1 cellular context compared by ENCODE assay signal in the genomic region with DNA sequence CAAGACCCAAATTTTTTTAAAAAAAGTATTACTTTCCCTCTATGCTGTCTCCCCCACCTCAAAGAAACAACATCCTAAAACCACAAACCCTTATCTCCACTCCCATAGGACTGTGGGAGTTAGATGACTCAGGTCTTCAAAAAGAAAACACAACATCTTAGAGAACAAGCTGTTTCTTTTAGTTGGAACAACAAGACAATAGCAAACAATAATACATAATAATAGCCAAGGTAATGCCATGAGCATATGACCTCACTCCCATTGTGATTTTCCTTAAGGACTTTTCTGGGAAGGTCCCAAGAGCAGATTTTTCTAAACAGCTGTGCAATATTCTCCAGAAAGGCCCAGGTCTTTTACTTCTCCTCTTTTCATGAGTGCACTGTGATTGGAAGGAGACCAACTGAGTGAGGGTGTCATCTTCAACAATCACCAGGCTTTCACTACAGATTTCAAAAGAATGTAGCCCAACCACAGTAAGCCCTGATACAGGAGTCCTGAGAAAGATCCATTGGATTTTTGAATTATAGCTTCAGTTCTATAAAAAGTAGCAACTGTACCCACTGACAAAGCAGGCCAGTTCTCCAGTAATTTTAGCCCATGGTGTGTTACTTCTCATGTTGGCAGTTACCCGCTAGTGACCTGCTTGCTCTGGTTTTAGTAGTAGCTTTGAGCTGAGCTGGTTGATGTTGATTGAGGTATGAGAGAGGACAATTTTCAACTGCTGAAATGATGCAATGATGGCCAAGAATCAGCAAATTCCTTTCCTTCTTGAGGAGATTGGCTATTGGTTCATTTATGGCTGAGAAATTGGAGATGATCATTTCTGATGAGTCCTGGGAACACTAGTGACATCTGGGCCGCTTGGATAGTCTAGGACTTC.
TF ChIP-seq lines count a peak whose summit lies in the region.

No MANE protein-coding gene starts in this region.

TF ChIP-seq in K562, 482 proteins besides CTCF, POLR2A, EP300 and RAD21 (continued from another document and continues in another):
- TF ChIP-seq, protein P1, sequence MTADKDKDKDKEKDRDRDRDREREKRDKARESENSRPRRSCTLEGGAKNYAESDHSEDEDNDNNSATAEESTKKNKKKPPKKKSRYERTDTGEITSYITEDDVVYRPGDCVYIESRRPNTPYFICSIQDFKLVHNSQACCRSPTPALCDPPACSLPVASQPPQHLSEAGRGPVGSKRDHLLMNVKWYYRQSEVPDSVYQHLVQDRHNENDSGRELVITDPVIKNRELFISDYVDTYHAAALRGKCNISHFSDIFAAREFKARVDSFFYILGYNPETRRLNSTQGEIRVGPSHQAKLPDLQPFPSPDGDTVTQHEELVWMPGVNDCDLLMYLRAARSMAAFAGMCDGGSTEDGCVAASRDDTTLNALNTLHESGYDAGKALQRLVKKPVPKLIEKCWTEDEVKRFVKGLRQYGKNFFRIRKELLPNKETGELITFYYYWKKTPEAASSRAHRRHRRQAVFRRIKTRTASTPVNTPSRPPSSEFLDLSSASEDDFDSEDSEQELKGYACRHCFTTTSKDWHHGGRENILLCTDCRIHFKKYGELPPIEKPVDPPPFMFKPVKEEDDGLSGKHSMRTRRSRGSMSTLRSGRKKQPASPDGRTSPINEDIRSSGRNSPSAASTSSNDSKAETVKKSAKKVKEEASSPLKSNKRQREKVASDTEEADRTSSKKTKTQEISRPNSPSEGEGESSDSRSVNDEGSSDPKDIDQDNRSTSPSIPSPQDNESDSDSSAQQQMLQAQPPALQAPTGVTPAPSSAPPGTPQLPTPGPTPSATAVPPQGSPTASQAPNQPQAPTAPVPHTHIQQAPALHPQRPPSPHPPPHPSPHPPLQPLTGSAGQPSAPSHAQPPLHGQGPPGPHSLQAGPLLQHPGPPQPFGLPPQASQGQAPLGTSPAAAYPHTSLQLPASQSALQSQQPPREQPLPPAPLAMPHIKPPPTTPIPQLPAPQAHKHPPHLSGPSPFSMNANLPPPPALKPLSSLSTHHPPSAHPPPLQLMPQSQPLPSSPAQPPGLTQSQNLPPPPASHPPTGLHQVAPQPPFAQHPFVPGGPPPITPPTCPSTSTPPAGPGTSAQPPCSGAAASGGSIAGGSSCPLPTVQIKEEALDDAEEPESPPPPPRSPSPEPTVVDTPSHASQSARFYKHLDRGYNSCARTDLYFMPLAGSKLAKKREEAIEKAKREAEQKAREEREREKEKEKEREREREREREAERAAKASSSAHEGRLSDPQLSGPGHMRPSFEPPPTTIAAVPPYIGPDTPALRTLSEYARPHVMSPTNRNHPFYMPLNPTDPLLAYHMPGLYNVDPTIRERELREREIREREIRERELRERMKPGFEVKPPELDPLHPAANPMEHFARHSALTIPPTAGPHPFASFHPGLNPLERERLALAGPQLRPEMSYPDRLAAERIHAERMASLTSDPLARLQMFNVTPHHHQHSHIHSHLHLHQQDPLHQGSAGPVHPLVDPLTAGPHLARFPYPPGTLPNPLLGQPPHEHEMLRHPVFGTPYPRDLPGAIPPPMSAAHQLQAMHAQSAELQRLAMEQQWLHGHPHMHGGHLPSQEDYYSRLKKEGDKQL (CRISPR knock-in tag; IDR thresholded peaks at IDR 0.05; ENCODE audit: borderline replicate concordance), result no peak
- no peak for TF ChIP-seq ZNF707 (CRISPR knock-in tag; conservative IDR thresholded peaks at IDR 0.05)
- TF ChIP-seq, protein P2, sequence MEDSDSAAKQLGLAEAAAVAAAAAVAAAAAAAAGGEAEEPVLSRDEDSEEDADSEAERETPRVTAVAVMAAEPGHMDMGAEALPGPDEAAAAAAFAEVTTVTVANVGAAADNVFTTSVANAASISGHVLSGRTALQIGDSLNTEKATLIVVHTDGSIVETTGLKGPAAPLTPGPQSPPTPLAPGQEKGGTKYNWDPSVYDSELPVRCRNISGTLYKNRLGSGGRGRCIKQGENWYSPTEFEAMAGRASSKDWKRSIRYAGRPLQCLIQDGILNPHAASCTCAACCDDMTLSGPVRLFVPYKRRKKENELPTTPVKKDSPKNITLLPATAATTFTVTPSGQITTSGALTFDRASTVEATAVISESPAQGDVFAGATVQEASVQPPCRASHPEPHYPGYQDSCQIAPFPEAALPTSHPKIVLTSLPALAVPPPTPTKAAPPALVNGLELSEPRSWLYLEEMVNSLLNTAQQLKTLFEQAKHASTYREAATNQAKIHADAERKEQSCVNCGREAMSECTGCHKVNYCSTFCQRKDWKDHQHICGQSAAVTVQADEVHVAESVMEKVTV (CRISPR knock-in tag; IDR thresholded peaks at IDR 0.05), result peak; percentile 34; the same call in 1 of the 2 replicates
- TF ChIP-seq, protein P3, sequence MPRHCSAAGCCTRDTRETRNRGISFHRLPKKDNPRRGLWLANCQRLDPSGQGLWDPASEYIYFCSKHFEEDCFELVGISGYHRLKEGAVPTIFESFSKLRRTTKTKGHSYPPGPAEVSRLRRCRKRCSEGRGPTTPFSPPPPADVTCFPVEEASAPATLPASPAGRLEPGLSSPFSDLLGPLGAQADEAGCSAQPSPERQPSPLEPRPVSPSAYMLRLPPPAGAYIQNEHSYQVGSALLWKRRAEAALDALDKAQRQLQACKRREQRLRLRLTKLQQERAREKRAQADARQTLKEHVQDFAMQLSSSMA (CRISPR knock-in tag; IDR thresholded peaks at IDR 0.05), result no peak
- TF ChIP-seq ZNF551 (CRISPR knock-in tag; IDR thresholded peaks at IDR 0.05), result no peak
- TF ChIP-seq, protein P4, sequence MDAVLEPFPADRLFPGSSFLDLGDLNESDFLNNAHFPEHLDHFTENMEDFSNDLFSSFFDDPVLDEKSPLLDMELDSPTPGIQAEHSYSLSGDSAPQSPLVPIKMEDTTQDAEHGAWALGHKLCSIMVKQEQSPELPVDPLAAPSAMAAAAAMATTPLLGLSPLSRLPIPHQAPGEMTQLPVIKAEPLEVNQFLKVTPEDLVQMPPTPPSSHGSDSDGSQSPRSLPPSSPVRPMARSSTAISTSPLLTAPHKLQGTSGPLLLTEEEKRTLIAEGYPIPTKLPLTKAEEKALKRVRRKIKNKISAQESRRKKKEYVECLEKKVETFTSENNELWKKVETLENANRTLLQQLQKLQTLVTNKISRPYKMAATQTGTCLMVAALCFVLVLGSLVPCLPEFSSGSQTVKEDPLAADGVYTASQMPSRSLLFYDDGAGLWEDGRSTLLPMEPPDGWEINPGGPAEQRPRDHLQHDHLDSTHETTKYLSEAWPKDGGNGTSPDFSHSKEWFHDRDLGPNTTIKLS (IDR thresholded peaks at IDR 0.05; ENCODE audit: borderline replicate concordance, low read depth), result no peak
- no peak for TF ChIP-seq NR2F6 (CRISPR knock-in tag; IDR thresholded peaks at IDR 0.05)
- no peak for TF ChIP-seq ZKSCAN8 (CRISPR knock-in tag; IDR thresholded peaks at IDR 0.05)
- no peak for TF ChIP-seq NBN (IDR thresholded peaks at IDR 0.05; ENCODE audit: low read depth)
- TF ChIP-seq SMARCE1 (IDR thresholded peaks at IDR 0.05), result peak; percentile 98
- no peak for TF ChIP-seq TCFL5 (CRISPR knock-in tag; conservative IDR thresholded peaks at IDR 0.05)
- TF ChIP-seq, protein P5, sequence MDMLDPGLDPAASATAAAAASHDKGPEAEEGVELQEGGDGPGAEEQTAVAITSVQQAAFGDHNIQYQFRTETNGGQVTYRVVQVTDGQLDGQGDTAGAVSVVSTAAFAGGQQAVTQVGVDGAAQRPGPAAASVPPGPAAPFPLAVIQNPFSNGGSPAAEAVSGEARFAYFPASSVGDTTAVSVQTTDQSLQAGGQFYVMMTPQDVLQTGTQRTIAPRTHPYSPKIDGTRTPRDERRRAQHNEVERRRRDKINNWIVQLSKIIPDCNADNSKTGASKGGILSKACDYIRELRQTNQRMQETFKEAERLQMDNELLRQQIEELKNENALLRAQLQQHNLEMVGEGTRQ (CRISPR knock-in tag; IDR thresholded peaks at IDR 0.05), result no peak
- no peak for TF ChIP-seq CBX3 (IDR thresholded peaks at IDR 0.05; ENCODE audit: borderline replicate concordance in 1 of 2, low read length in 2 of 2)
- TF ChIP-seq, protein P6, sequence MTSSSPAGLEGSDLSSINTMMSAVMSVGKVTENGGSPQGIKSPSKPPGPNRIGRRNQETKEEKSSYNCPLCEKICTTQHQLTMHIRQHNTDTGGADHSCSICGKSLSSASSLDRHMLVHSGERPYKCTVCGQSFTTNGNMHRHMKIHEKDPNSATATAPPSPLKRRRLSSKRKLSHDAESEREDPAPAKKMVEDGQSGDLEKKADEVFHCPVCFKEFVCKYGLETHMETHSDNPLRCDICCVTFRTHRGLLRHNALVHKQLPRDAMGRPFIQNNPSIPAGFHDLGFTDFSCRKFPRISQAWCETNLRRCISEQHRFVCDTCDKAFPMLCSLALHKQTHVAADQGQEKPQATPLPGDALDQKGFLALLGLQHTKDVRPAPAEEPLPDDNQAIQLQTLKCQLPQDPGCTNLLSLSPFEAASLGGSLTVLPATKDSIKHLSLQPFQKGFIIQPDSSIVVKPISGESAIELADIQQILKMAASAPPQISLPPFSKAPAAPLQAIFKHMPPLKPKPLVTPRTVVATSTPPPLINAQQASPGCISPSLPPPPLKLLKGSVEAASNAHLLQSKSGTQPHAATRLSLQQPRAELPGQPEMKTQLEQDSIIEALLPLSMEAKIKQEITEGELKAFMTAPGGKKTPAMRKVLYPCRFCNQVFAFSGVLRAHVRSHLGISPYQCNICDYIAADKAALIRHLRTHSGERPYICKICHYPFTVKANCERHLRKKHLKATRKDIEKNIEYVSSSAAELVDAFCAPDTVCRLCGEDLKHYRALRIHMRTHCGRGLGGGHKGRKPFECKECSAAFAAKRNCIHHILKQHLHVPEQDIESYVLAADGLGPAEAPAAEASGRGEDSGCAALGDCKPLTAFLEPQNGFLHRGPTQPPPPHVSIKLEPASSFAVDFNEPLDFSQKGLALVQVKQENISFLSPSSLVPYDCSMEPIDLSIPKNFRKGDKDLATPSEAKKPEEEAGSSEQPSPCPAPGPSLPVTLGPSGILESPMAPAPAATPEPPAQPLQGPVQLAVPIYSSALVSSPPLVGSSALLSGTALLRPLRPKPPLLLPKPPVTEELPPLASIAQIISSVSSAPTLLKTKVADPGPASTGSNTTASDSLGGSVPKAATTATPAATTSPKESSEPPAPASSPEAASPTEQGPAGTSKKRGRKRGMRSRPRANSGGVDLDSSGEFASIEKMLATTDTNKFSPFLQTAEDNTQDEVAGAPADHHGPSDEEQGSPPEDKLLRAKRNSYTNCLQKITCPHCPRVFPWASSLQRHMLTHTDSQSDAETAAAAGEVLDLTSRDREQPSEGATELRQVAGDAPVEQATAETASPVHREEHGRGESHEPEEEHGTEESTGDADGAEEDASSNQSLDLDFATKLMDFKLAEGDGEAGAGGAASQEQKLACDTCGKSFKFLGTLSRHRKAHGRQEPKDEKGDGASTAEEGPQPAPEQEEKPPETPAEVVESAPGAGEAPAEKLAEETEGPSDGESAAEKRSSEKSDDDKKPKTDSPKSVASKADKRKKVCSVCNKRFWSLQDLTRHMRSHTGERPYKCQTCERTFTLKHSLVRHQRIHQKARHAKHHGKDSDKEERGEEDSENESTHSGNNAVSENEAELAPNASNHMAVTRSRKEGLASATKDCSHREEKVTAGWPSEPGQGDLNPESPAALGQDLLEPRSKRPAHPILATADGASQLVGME (CRISPR knock-in tag; IDR thresholded peaks at IDR 0.05), result no peak
- no peak for TF ChIP-seq PHB (CRISPR knock-in tag; IDR thresholded peaks at IDR 0.05)
- TF ChIP-seq, protein P7, sequence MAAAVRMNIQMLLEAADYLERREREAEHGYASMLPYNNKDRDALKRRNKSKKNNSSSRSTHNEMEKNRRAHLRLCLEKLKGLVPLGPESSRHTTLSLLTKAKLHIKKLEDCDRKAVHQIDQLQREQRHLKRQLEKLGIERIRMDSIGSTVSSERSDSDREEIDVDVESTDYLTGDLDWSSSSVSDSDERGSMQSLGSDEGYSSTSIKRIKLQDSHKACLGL (CRISPR knock-in tag; IDR thresholded peaks at IDR 0.05; ENCODE audit: borderline replicate concordance, poor library complexity, severe bottlenecking), result no peak
- TF ChIP-seq ETV6 (IDR thresholded peaks at IDR 0.05; ENCODE audit: borderline replicate concordance in 1 of 2, low read depth in 2 of 2, low read length in 1 of 2), result no peak
- TF ChIP-seq ETV6 (CRISPR knock-in tag; IDR thresholded peaks at IDR 0.05; ENCODE audit: borderline replicate concordance), result no peak
- TF ChIP-seq BCL6 (CRISPR knock-in tag; IDR thresholded peaks at IDR 0.05), result no peak
- TF ChIP-seq BRCA1 (IDR thresholded peaks at IDR 0.05), result no peak
- no peak for TF ChIP-seq BRCA1 (CRISPR knock-in tag; IDR thresholded peaks at IDR 0.05)
- TF ChIP-seq POLR3A (IDR thresholded peaks at IDR 0.05; ENCODE audit: borderline replicate concordance, extremely low read depth, insufficient read depth, insufficient read length), result no peak
- peak in 1 of 2 experiments; percentile 72; a peak in 2 of 4 replicates for TF ChIP-seq HDAC1 (IDR thresholded peaks at IDR 0.05)
- TF ChIP-seq RCOR1 (IDR thresholded peaks at IDR 0.05; ENCODE audit: borderline replicate concordance in 1 of 2, low read depth in 2 of 2, low read length in 2 of 2), result peak in 1 of 2 experiments; percentile 85; a peak in 3 of 4 replicates
- TF ChIP-seq NFE2L1 (tag; IDR thresholded peaks at IDR 0.05; ENCODE audit: borderline replicate concordance, low read depth), result no peak
- no peak for TF ChIP-seq ZNF436 (CRISPR knock-in tag; IDR thresholded peaks at IDR 0.05)
- TF ChIP-seq, protein P8, sequence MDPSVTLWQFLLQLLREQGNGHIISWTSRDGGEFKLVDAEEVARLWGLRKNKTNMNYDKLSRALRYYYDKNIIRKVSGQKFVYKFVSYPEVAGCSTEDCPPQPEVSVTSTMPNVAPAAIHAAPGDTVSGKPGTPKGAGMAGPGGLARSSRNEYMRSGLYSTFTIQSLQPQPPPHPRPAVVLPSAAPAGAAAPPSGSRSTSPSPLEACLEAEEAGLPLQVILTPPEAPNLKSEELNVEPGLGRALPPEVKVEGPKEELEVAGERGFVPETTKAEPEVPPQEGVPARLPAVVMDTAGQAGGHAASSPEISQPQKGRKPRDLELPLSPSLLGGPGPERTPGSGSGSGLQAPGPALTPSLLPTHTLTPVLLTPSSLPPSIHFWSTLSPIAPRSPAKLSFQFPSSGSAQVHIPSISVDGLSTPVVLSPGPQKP (CRISPR knock-in tag; IDR thresholded peaks at IDR 0.05), result no peak
- peak; percentile 98 for TF ChIP-seq SMARCA4 (IDR thresholded peaks at IDR 0.05)
- TF ChIP-seq, protein P9, sequence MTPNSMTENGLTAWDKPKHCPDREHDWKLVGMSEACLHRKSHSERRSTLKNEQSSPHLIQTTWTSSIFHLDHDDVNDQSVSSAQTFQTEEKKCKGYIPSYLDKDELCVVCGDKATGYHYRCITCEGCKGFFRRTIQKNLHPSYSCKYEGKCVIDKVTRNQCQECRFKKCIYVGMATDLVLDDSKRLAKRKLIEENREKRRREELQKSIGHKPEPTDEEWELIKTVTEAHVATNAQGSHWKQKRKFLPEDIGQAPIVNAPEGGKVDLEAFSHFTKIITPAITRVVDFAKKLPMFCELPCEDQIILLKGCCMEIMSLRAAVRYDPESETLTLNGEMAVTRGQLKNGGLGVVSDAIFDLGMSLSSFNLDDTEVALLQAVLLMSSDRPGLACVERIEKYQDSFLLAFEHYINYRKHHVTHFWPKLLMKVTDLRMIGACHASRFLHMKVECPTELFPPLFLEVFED (CRISPR knock-in tag; conservative IDR thresholded peaks at IDR 0.05), result 0 out of 2 replicates have a peak, but pooled peaks have one; percentile 48
- TF ChIP-seq, protein P10, sequence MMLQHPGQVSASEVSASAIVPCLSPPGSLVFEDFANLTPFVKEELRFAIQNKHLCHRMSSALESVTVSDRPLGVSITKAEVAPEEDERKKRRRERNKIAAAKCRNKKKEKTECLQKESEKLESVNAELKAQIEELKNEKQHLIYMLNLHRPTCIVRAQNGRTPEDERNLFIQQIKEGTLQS (IDR thresholded peaks at IDR 0.05), result peak; percentile 88
- TF ChIP-seq, protein P10 (CRISPR knock-in tag; conservative IDR thresholded peaks at IDR 0.05), result no peak
- peak; percentile 24 for TF ChIP-seq MEIS2 (IDR thresholded peaks at IDR 0.05; ENCODE audit: partially characterized antibody)
- TF ChIP-seq ZNF583 (CRISPR knock-in tag; IDR thresholded peaks at IDR 0.05), result no peak
- TF ChIP-seq SAFB2 (IDR thresholded peaks at IDR 0.05; ENCODE audit: borderline replicate concordance, low read depth, low read length, severe bottlenecking), result no peak
- peak; percentile 96 for TF ChIP-seq LEF1 (IDR thresholded peaks at IDR 0.05)
